In the genomic region with DNA sequence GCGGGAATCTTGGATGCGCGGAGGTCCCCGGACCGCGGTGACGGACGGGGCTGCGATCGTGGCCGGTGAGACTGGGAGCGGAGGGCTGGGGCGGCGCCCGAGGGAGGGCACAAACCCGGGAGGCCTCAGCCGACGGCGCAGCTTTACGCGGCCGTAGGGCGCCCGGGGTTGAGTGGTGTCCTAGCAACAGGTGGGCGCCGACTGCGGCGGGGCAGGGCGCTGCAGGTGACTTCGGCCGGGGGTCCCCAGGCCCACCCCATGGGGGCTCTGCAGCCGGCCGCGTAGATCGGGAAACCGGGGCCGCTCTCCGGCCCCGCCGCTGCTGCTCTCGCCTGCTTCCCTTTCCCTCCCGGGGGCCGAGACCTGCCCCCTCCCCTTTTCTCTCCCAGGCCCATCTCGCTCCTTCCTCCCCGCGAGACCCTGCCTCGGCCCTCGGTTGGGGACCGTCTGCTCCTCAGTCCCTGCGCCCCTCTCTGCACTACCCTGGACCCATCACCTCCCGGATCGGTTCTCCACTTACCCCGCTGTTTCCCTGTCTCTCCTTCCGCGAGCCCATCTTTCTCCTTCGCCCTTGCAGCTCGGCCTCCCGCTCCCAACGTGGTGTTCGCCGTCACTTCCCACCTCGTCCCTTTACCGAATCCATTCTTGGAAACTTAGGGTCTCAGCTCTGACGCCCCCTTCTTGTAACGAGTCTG, we compare ENCODE assay signal across 8 cellular contexts. TPM values are rescaled to one million over a fixed set of nuclear protein-coding genes. Genes with fewer than 3 reads are reported as not detected.
DNase-seq lines count a peak whose midpoint lies in the region; ATAC-seq and TF ChIP-seq lines count a peak whose summit lies in the region.

No MANE protein-coding gene starts in this region.

- DNase-seq in GM03348 (ENCODE audit: low spot score) (peak; percentile 28), HFF-Myc (ENCODE audit: extremely low read depth, low read depth) (no peak), heart right ventricle (no peak), prostate gland (ENCODE audit: low spot score) (no peak), Kasumi-1 (lab: John Stamatoyannopoulos, UW) (no peak), SIG-M5 (lab: John Stamatoyannopoulos, UW) (no peak)
- DNase-seq in activated T-cell treated with anti-CD3 and anti-CD28 coated beads, Interleukin-2, amount 50 U/mL, for 72 hours, result peak; percentile 39 to 48

- peaks cover 42% of the 10 kb centered on the region for H3K27me3 Mint-ChIP-seq in activated T-cell treated with anti-CD3 and anti-CD28 coated beads, Interleukin-2, amount 50 U/mL, for 72 hours (ENCODE audit: low read depth)

- H3K36me3 Mint-ChIP-seq in activated T-cell treated with anti-CD3 and anti-CD28 coated beads, Interleukin-2, amount 50 U/mL, for 72 hours (ENCODE audit: insufficient read depth in 2 of 2), result peaks cover 5 to 8% of the 10 kb centered on the region in 2 donors

- peaks cover 0 to 5% (median 0%) of the 10 kb centered on the region in 11 donors for H3K9me3 ChIP-seq in heart right ventricle
- H3K9me3 ChIP-seq in prostate gland, result no peaks in the 10 kb centered on the region

- intact Hi-C loops in heart right ventricle (cut with DNase I), result no loop called here
- intact Hi-C loops in prostate gland (cut with DNase I), result no loop called here

- ATAC-seq in activated T-cell treated with anti-CD3 and anti-CD28 coated beads, Interleukin-2, amount 50 U/mL, for 72 hours (replicated peaks in 1 of 2), result peak; percentile 70 to 76
- ATAC-seq in heart right ventricle (peak; percentile 51 to 91 (median 65)), HG02938 (IDR thresholded peaks at IDR 0.05; ENCODE audit: unreplicated experiment) (no peak)

- no peaks in the 10 kb centered on the region for H3K36me3 ChIP-seq in heart right ventricle
- no peaks in the 10 kb centered on the region for H3K36me3 ChIP-seq in prostate gland

- no peak for TF ChIP-seq CTCF in HFF-Myc (IDR thresholded peaks at IDR 0.05; ENCODE audit: low read depth, low read length, missing control alignments)
- no peak for TF ChIP-seq CTCF in heart right ventricle (IDR thresholded peaks at IDR 0.05)
- no peak for TF ChIP-seq CTCF in prostate gland (IDR thresholded peaks at IDR 0.05)

- peaks cover 25% of the 10 kb centered on the region for H3K4me1 Mint-ChIP-seq in activated T-cell treated with anti-CD3 and anti-CD28 coated beads, Interleukin-2, amount 50 U/mL, for 72 hours (ENCODE audit: low read depth)

- peak overlapping the region; percentile 43 for H3K27ac Mint-ChIP-seq in activated T-cell treated with anti-CD3 and anti-CD28 coated beads, Interleukin-2, amount 50 U/mL, for 72 hours

- TF ChIP-seq POLR2A in prostate gland (IDR thresholded peaks at IDR 0.05), result no peak

- H3K27ac ChIP-seq in heart right ventricle, result peak overlapping the region in 8 of 10 donors; percentile 2 to 74 (median 36)
- no peak overlapping the region for H3K27ac ChIP-seq in prostate gland

- H3K4me1 ChIP-seq in heart right ventricle, result peaks cover 0 to 14% (median 9%) of the 10 kb centered on the region in 9 donors
- no peaks in the 10 kb centered on the region for H3K4me1 ChIP-seq in prostate gland (replicated peaks)

- H3K9me3 Mint-ChIP-seq in activated T-cell treated with anti-CD3 and anti-CD28 coated beads, Interleukin-2, amount 50 U/mL, for 72 hours, result no peaks in the 10 kb centered on the region

- H3K4me3 ChIP-seq in HFF-Myc (replicated peaks; ENCODE audit: low read depth, low read length) (peak overlapping the region; percentile 30), heart right ventricle (peak overlapping the region; percentile 48 to 82 (median 62)), prostate gland (peak overlapping the region; percentile 21 to 35)

- WGBS in heart right ventricle, 2 donors, result 2% methylated on average over 45 to 65 of the region's 65 CpGs
- whole genome bisulfite sequencing in prostate gland, result 2% methylated on average over 65 of the region's 65 CpGs

- H3K27me3 ChIP-seq in heart right ventricle, result peaks cover 0 to 53% (median 32%) of the 10 kb centered on the region in 7 donors
- peaks cover 3% of the 10 kb centered on the region for H3K27me3 ChIP-seq in prostate gland (replicated peaks; ENCODE audit: insufficient read depth)

- peak overlapping the region; percentile 91 for H3K4me3 Mint-ChIP-seq in activated T-cell treated with anti-CD3 and anti-CD28 coated beads, Interleukin-2, amount 50 U/mL, for 72 hours

RNA-seq across cellular contexts. Expression of gene ACBD5, which starts 18.4 kb away (rescaled TPM):
- 10 to 100 TPM; 21.7 to 23.2 TPM for total RNA-seq in activated T-cell treated with anti-CD3 and anti-CD28 coated beads, Interleukin-2, amount 50 U/mL, for 72 hours
- total RNA-seq in heart right ventricle (10 to 100 TPM; 60.0 to 93.3 (median 72.8) TPM), prostate gland (10 to 100 TPM; 28.9 to 33.7 TPM)
- 10 to 100 TPM; 14.6 to 25.6 TPM for polyA plus RNA-seq in heart right ventricle

Comparison
In these comparisons a context has a peak if more than half of its experiments do, and no peak if none do; other contexts are left out.
1. DNase-seq: peak in GM03348 (single experiment) and activated T-cell treated with anti-CD3 and anti-CD28 coated beads, Interleukin-2, amount 50 U/mL, for 72 hours (2 of 2); none in HFF-Myc (single experiment), heart right ventricle (0 of 2), prostate gland (single experiment), Kasumi-1 (0 of 2) and SIG-M5 (single experiment).
2. H3K27ac ChIP-seq: peak in heart right ventricle (8 of 10); none in prostate gland (0 of 2).
3. Peak in every context shown above with its lines, with median percentiles within 50 percentile points of each other: H3K4me3 ChIP-seq.